1 cellular context compared by ENCODE assay signal in the genomic region with DNA sequence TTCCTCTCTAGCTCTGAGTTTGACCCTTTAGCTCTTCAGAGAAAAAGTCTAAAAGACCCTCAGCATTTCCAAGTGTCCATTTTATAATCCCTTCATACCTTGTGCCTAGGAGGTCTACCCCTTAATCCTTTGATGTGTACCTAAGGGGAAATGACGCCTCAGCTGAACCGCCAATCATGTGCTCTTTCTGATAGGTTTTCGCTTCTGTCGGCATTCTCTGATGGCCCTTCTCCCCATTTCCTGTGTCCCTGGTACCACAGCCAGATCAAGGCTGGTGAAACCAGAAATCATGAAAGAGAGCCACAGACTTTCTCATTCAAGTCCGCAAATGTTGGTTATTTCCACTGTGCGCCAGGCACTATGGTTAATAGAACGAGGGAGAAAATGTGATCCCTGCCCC.
TF ChIP-seq lines count a peak whose summit lies in the region.

No MANE protein-coding gene starts in this region.

TF ChIP-seq in HepG2, 621 proteins besides CTCF, POLR2A, EP300 and RAD21 (continued from another document):
- TF ChIP-seq, protein P1, sequence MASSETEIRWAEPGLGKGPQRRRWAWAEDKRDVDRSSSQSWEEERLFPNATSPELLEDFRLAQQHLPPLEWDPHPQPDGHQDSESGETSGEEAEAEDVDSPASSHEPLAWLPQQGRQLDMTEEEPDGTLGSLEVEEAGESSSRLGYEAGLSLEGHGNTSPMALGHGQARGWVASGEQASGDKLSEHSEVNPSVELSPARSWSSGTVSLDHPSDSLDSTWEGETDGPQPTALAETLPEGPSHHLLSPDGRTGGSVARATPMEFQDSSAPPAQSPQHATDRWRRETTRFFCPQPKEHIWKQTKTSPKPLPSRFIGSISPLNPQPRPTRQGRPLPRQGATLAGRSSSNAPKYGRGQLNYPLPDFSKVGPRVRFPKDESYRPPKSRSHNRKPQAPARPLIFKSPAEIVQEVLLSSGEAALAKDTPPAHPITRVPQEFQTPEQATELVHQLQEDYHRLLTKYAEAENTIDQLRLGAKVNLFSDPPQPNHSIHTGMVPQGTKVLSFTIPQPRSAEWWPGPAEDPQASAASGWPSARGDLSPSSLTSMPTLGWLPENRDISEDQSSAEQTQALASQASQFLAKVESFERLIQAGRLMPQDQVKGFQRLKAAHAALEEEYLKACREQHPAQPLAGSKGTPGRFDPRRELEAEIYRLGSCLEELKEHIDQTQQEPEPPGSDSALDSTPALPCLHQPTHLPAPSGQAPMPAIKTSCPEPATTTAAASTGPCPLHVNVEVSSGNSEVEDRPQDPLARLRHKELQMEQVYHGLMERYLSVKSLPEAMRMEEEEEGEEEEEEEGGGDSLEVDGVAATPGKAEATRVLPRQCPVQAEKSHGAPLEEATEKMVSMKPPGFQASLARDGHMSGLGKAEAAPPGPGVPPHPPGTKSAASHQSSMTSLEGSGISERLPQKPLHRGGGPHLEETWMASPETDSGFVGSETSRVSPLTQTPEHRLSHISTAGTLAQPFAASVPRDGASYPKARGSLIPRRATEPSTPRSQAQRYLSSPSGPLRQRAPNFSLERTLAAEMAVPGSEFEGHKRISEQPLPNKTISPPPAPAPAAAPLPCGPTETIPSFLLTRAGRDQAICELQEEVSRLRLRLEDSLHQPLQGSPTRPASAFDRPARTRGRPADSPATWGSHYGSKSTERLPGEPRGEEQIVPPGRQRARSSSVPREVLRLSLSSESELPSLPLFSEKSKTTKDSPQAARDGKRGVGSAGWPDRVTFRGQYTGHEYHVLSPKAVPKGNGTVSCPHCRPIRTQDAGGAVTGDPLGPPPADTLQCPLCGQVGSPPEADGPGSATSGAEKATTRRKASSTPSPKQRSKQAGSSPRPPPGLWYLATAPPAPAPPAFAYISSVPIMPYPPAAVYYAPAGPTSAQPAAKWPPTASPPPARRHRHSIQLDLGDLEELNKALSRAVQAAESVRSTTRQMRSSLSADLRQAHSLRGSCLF (CRISPR knock-in tag; IDR thresholded peaks at IDR 0.05; ENCODE audit: borderline replicate concordance), result no peak
- no peak for TF ChIP-seq CC2D1A (CRISPR knock-in tag; IDR thresholded peaks at IDR 0.05)
TF ChIP-seq in HepG2: peak in this region for 2.
